18 cellular contexts compared by ENCODE assay signal in genomic region chr17:80311216-80311827, GRCh38. TPM values are rescaled to one million over a fixed set of nuclear protein-coding genes. Genes with fewer than 3 reads are reported as not detected.
A peak's percentile ranks its signal among the peaks of the same experiment; 100 is the strongest.
DNase-seq lines count a peak whose midpoint lies in the region; ATAC-seq and TF ChIP-seq lines count a peak whose summit lies in the region.
"Had no signal": no experiment of that assay in that cellular context is flagged by ENCODE, and none has a peak within 500 bp of the region (broad histone marks: within the 10 kb centered on the region; RNA-seq: fewer than 3 reads in every experiment).

No MANE protein-coding gene starts in this region.

- DNase-seq in T-helper 1 cell (no peak), ecto neural progenitor cell (ENCODE audit: low spot score) (peak; percentile 41), neural progenitor cell (ENCODE audit: low spot score) (no peak), colonic mucosa (no peak), stomach (no peak)
- DNase-seq: BE2C, DMS53, H7, NCI-H1436 treated with DMSO at 0.1 percent for 48 hours, NCI-H2081, NCI-H510A treated with DMSO at 0.1 percent for 48 hours had no signal

- intact Hi-C loops in colonic mucosa (cut with DNase I) = no loop called here
- intact Hi-C loops in stomach (cut with DNase I; ENCODE audit: low total_unique reads) = no loop called here

- peaks cover 64% of the 10 kb centered on the region for H3K36me3 Mint-ChIP-seq in T-helper 1 cell treated with Interleukin-12 subunit alpha and Interleukin-12 subunit beta and Interleukin-4 antibody, amounts not matched to agents 30 μg/mL and 1 μg/mL, for 36 hours (ENCODE audit: low read depth)
- H3K36me3 Mint-ChIP-seq in IgD-negative memory B cell (peaks cover 4% of the 10 kb centered on the region), neural progenitor cell (peaks cover 23% of the 10 kb centered on the region)

- no peak for TF ChIP-seq POLR2A in stomach (IDR thresholded peaks at IDR 0.05)

- H3K27ac ChIP-seq in neural progenitor cell (no peak overlapping the region), colonic mucosa (no peak overlapping the region), stomach (no peak overlapping the region)
- H3K27ac ChIP-seq: 22Rv1, KMS-11 had no signal

- TF ChIP-seq EP300 in stomach (IDR thresholded peaks at IDR 0.05) = no peak

- H3K4me2 ChIP-seq in neural progenitor cell = no peak overlapping the region
- H3K4me2 ChIP-seq: KMS-11 had no signal

- H2AFZ ChIP-seq in neural progenitor cell (replicated peaks) = no peak overlapping the region

- peak overlapping the region; percentile 45 for H3K27ac Mint-ChIP-seq in T-helper 1 cell treated with Interleukin-12 subunit alpha and Interleukin-12 subunit beta and Interleukin-4 antibody, amounts not matched to agents 30 μg/mL and 1 μg/mL, for 36 hours
- H3K27ac Mint-ChIP-seq in IgD-negative memory B cell (peak overlapping the region in 2 of 3 donors; percentile 31 to 78), neural progenitor cell (no peak overlapping the region)
- H3K27ac Mint-ChIP-seq: CD4-positive, alpha-beta T cell had no signal

- H3K4me1 Mint-ChIP-seq in T-helper 1 cell treated with Interleukin-12 subunit alpha and Interleukin-12 subunit beta and Interleukin-4 antibody, amounts not matched to agents 30 μg/mL and 1 μg/mL, for 36 hours (ENCODE audit: low read depth) = peaks cover 15% of the 10 kb centered on the region
- H3K4me1 Mint-ChIP-seq in IgD-negative memory B cell (no peaks in the 10 kb centered on the region), neural progenitor cell (no peaks in the 10 kb centered on the region)

- H3K9me3 ChIP-seq in neural progenitor cell (ENCODE audit: low read depth) (no peaks in the 10 kb centered on the region), colonic mucosa (no peaks in the 10 kb centered on the region), stomach (no peaks in the 10 kb centered on the region)
- H3K9me3 ChIP-seq: BE2C had no signal

- H3K9ac ChIP-seq in neural progenitor cell (no peak overlapping the region), colonic mucosa (ENCODE audit: low read depth in 2 of 2, low read length in 2 of 2) (no peak overlapping the region)
- H3K9ac ChIP-seq: KMS-11 had no signal

- no peaks in the 10 kb centered on the region for H3K4me1 ChIP-seq in neural progenitor cell
- H3K4me1 ChIP-seq in colonic mucosa = no peaks in the 10 kb centered on the region
- no peaks in the 10 kb centered on the region for H3K4me1 ChIP-seq in stomach
- H3K4me1 ChIP-seq: BE2C had no signal

- no peaks in the 10 kb centered on the region for H3F3A ChIP-seq in neural progenitor cell (ENCODE audit: low read depth)

- H3K4me3 Mint-ChIP-seq in T-helper 1 cell treated with Interleukin-12 subunit alpha and Interleukin-12 subunit beta and Interleukin-4 antibody, amounts not matched to agents 30 μg/mL and 1 μg/mL, for 36 hours = no peak overlapping the region
- H3K4me3 Mint-ChIP-seq in IgD-negative memory B cell (no peak overlapping the region), neural progenitor cell (peak overlapping the region; percentile 30)
- H3K4me3 Mint-ChIP-seq: CD4-positive, alpha-beta T cell had no signal

- H3K27me3 Mint-ChIP-seq in T-helper 1 cell treated with Interleukin-12 subunit alpha and Interleukin-12 subunit beta and Interleukin-4 antibody, amounts not matched to agents 30 μg/mL and 1 μg/mL, for 36 hours (ENCODE audit: low read depth) = no peaks in the 10 kb centered on the region
- no peaks in the 10 kb centered on the region for H3K27me3 Mint-ChIP-seq in IgD-negative memory B cell
- peaks cover 5% of the 10 kb centered on the region for H3K27me3 Mint-ChIP-seq in neural progenitor cell (ENCODE audit: insufficient read depth, low read depth)
- H3K27me3 Mint-ChIP-seq: CD4-positive, alpha-beta T cell had no signal

- no peaks in the 10 kb centered on the region for H4K20me1 ChIP-seq in neural progenitor cell (ENCODE audit: low read depth)

- H3K4me3 ChIP-seq in neural progenitor cell (no peak overlapping the region), colonic mucosa (no peak overlapping the region), stomach (no peak overlapping the region)

- no peaks in the 10 kb centered on the region for H3K36me3 ChIP-seq in neural progenitor cell
- H3K36me3 ChIP-seq in colonic mucosa = peaks cover 24% of the 10 kb centered on the region
- H3K36me3 ChIP-seq in stomach = peaks cover 68 to 85% (median 79%) of the 10 kb centered on the region in 4 donors
- H3K36me3 ChIP-seq: BE2C had no signal

- ATAC-seq in GM18868 (IDR thresholded peaks at IDR 0.05; ENCODE audit: unreplicated experiment) = no peak
- ATAC-seq: HepG2 had no signal

- H3K27me3 ChIP-seq in neural progenitor cell (no peaks in the 10 kb centered on the region), colonic mucosa (no peaks in the 10 kb centered on the region), stomach (no peaks in the 10 kb centered on the region)
- H3K27me3 ChIP-seq: BE2C had no signal

- no peaks in the 10 kb centered on the region for H3K9me3 Mint-ChIP-seq in T-helper 1 cell treated with Interleukin-12 subunit alpha and Interleukin-12 subunit beta and Interleukin-4 antibody, amounts not matched to agents 30 μg/mL and 1 μg/mL, for 36 hours
- H3K9me3 Mint-ChIP-seq in IgD-negative memory B cell (no peaks in the 10 kb centered on the region), neural progenitor cell (no peaks in the 10 kb centered on the region)
- H3K9me3 Mint-ChIP-seq: CD4-positive, alpha-beta T cell had no signal

- no peak for TF ChIP-seq CTCF in neural progenitor cell (IDR thresholded peaks at IDR 0.05)
- TF ChIP-seq CTCF in colonic mucosa (IDR thresholded peaks at IDR 0.05) = no peak
- no peak for TF ChIP-seq CTCF in stomach (IDR thresholded peaks at IDR 0.05)

- no peaks in the 10 kb centered on the region for H3K79me2 ChIP-seq in neural progenitor cell (ENCODE audit: low read depth)

- 95 to 96% (median 96%) methylated on average over 22 of the region's 22 CpGs for WGBS in stomach, 5 donors

RNA-seq across cellular contexts. Expression of gene RNF213, which starts 50.7 kb away (rescaled TPM):
- 26.2 TPM for polyA plus RNA-seq in IgD-negative memory B cell
- 19.8 and 23.7 TPM in 2 replicates for total RNA-seq in neural progenitor cell (ENCODE audit: low replicate concordance)
- 100 to 1,000 TPM in 1 of 2 donors, 10 to 100 TPM in 1; 80.8 to 101 TPM for total RNA-seq in colonic mucosa
- 100 to 1,000 TPM in 4 of 5 donors, 10 to 100 TPM in 1; 84.8 to 358 (median 208) TPM for total RNA-seq in stomach
- 10 to 100 TPM; 12.3 to 29.6 (median 12.4) TPM for polyA plus RNA-seq in stomach
